Comparison of ENCODE assay signal across 8 cellular contexts in the genomic region with DNA sequence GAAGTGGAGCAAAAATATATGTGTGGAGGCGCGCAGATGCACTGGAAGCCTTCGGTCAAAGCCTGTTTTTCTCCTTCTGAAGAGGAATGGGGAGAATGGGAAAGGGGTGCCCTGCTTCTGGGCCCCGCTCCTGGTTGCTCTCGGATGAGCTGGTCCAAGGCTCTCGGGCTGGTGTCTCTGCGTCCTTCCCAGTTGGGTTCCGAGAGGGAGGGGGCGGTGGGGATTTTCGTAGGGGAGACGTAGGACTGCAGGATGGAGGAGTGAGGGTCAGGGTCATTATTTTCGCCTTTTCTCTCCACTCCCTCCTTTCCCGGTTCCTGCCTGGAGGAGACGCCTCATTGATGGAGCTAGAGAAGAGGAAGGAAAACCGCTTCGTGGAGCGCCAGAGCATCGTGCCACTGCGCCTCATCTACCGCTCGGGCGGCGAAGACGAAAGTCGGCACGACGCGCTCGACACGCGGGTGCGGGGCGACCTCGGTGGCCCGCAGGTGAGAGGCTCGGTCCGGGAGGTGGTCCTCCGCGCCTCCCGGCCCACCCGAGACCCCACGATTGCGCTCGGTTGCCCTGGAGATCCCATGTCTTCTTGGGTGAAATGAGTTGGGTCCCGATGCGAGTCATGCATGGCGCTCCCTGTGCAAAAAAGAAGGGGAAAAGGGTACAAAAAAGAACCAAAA. TPM values are rescaled to one million over a fixed set of nuclear protein-coding genes. Genes with fewer than 3 reads are reported as not detected.
DNase-seq lines count a peak whose midpoint lies in the region; ATAC-seq, FAIRE-seq and TF ChIP-seq lines count a peak whose summit lies in the region.

No MANE protein-coding gene starts in this region.

- intact Hi-C loops in gastrocnemius medialis (cut with DNase I; ENCODE audit: low total_unique reads) = no loop called here

- FAIRE-seq in H54 (lab: Jason Lieb, UNC) = no peak

- in situ Hi-C loops in GM23248 (cut with MboI) = no loop called here
- in situ Hi-C loops in gastrocnemius medialis (cut with MboI; ENCODE audit: low sequenced_read_pairs in 4 of 4) = no loop called here

- no peaks in the 10 kb centered on the region for H3K4me1 ChIP-seq in GM23248 (ENCODE audit: insufficient read depth)
- H3K4me1 ChIP-seq in iPS-15b (ENCODE audit: control insufficient read depth, insufficient read depth, low read length) = no peaks in the 10 kb centered on the region
- peaks cover 0 to 7% of the 10 kb centered on the region in 2 donors for H3K4me1 ChIP-seq in gastrocnemius medialis

- H3F3A ChIP-seq in GM23248 (ENCODE audit: insufficient read depth) = no peaks in the 10 kb centered on the region

- peak; percentile 9 for DNase-seq in DMS53 treated with DMSO at 0.1 percent for 48 hours (lab: John Stamatoyannopoulos, UW; ENCODE audit: unreplicated experiment)
- peak; percentile 36 for DNase-seq in GM23248
- DNase-seq in NCI-H69 (lab: John Stamatoyannopoulos, UW) = peak; percentile 81
- peak; percentile 53 for DNase-seq in astrocyte of the hippocampus (ENCODE audit: low read depth, low spot score)
- no peak for DNase-seq in gastrocnemius medialis
- no peak for DNase-seq in H54 (ENCODE audit: insufficient read length, low spot score)

- H3K36me3 ChIP-seq in GM23248 (ENCODE audit: low read depth) (no peaks in the 10 kb centered on the region), iPS-15b (ENCODE audit: control insufficient read depth, insufficient read depth, low read length) (no peaks in the 10 kb centered on the region), gastrocnemius medialis (no peaks in the 10 kb centered on the region)

- H2AFZ ChIP-seq in GM23248 = peak overlapping the region; percentile 80

- peaks cover 15% of the 10 kb centered on the region; the same call in 1 of the 2 replicates for H3K27me3 ChIP-seq in GM23248 (replicated peaks; ENCODE audit: insufficient read depth)
- peaks cover 22% of the 10 kb centered on the region for H3K27me3 ChIP-seq in iPS-15b (ENCODE audit: control insufficient read depth, insufficient read depth, low read length)
- no peaks in the 10 kb centered on the region for H3K27me3 ChIP-seq in gastrocnemius medialis

- TF ChIP-seq CTCF in gastrocnemius medialis (IDR thresholded peaks at IDR 0.05 in 4 of 5, conservative IDR thresholded peaks at IDR 0.05 in 1 of 5) = no peak

- no peak for ATAC-seq in gastrocnemius medialis
- no peak for ATAC-seq in activated CD4-positive, CD25-positive, alpha-beta regulatory T cell treated with anti-CD3 and anti-CD28 coated beads, Interleukin-2, amount 50 U/mL, for 24 hours

- no peak overlapping the region for H3K27ac ChIP-seq in GM23248
- no peak overlapping the region for H3K27ac ChIP-seq in gastrocnemius medialis

- H3K79me2 ChIP-seq in GM23248 (ENCODE audit: insufficient read depth) = no peaks in the 10 kb centered on the region

- no peaks in the 10 kb centered on the region for H3K9me2 ChIP-seq in GM23248 (ENCODE audit: insufficient read depth)

- peak overlapping the region; percentile 76 for H3K4me3 ChIP-seq in GM23248
- peak overlapping the region; percentile 85 for H3K4me3 ChIP-seq in iPS-15b (ENCODE audit: low read depth, low read length)
- H3K4me3 ChIP-seq in gastrocnemius medialis = peak overlapping the region; percentile 58 to 87 (median 66)

- no peaks in the 10 kb centered on the region for H4K20me1 ChIP-seq in GM23248 (ENCODE audit: insufficient read depth)

- TF ChIP-seq POLR2A in gastrocnemius medialis (IDR thresholded peaks at IDR 0.05) = no peak
- no peak for TF ChIP-seq POLR2A in H54 (IDR thresholded peaks at IDR 0.05; ENCODE audit: low read depth, low read length)

- 4% methylated on average over 44 to 47 of the region's 47 CpGs for WGBS in GM23248 (ENCODE audit: low coverage in 1 of 2, low lambda C conversion rate in 2 of 2, missing lambda C conversion rate in 2 of 2), 2 experiments

- H3K9ac ChIP-seq in GM23248 (no peak overlapping the region), iPS-15b (ENCODE audit: low read depth, low read length) (peak overlapping the region; percentile 47)

- H3K9me3 ChIP-seq in GM23248 (ENCODE audit: low read depth) = no peaks in the 10 kb centered on the region
- H3K9me3 ChIP-seq in iPS-15b (ENCODE audit: control insufficient read depth, insufficient read depth, low read length) = no peaks in the 10 kb centered on the region
- H3K9me3 ChIP-seq in gastrocnemius medialis = no peaks in the 10 kb centered on the region

- H3K4me2 ChIP-seq in GM23248 (ENCODE audit: unreplicated experiment) = peak overlapping the region; percentile 96

RNA-seq across cellular contexts. Expression of gene ADAM22, which starts 0.8 kb away (rescaled TPM):
- 0.54 TPM in 1 of 2 replicates, not detected in the other for total RNA-seq in GM23248 (2014; rRNA removed; shearing (Covaris generic))
- 0.09 TPM in 1 of 2 replicates, not detected in the other for polyA plus RNA-seq in GM23248 (2016; fragmentation: Nextera tagmentation; extraction: Ambion mirVana)
- under 1 TPM; 0.07 to 0.31 (median 0.14) TPM for total RNA-seq in gastrocnemius medialis

RNA-seq across cellular contexts. Expression of gene DBF4, which starts 58.5 kb away (rescaled TPM):
- 7.7 and 26.2 TPM in 2 replicates for total RNA-seq in GM23248 (2014; rRNA removed; shearing (Covaris generic))
- 14.7 and 15.5 TPM in 2 replicates for polyA plus RNA-seq in GM23248 (2016; fragmentation: Nextera tagmentation; extraction: Ambion mirVana)
- 1 to 10 TPM; 2.2 to 5.9 (median 3.2) TPM for total RNA-seq in gastrocnemius medialis

RNA-seq across cellular contexts. Expression of gene SLC25A40, which starts 58.7 kb away (rescaled TPM):
- 4.2 and 19.0 TPM in 2 replicates for total RNA-seq in GM23248 (2014; rRNA removed; shearing (Covaris generic))
- 6.3 and 7.0 TPM in 2 replicates for polyA plus RNA-seq in GM23248 (2016; fragmentation: Nextera tagmentation; extraction: Ambion mirVana)
- total RNA-seq in gastrocnemius medialis = 10 to 100 TPM in 2 of 4 donors, 1 to 10 TPM in 2; 3.2 to 14.8 (median 8.6) TPM

Comparison
In these comparisons a context has a peak if more than half of its experiments do, and no peak if none do; other contexts are left out.
1. DNase-seq: peak in DMS53 treated with DMSO at 0.1 percent for 48 hours (single experiment), GM23248 (single experiment), NCI-H69 (single experiment) and astrocyte of the hippocampus (single experiment); none in gastrocnemius medialis (0 of 2) and H54 (single experiment).
2. Peak in every context shown above with its lines, with median percentiles within 50 percentile points of each other: H3K4me3 ChIP-seq.